In the genomic region with DNA sequence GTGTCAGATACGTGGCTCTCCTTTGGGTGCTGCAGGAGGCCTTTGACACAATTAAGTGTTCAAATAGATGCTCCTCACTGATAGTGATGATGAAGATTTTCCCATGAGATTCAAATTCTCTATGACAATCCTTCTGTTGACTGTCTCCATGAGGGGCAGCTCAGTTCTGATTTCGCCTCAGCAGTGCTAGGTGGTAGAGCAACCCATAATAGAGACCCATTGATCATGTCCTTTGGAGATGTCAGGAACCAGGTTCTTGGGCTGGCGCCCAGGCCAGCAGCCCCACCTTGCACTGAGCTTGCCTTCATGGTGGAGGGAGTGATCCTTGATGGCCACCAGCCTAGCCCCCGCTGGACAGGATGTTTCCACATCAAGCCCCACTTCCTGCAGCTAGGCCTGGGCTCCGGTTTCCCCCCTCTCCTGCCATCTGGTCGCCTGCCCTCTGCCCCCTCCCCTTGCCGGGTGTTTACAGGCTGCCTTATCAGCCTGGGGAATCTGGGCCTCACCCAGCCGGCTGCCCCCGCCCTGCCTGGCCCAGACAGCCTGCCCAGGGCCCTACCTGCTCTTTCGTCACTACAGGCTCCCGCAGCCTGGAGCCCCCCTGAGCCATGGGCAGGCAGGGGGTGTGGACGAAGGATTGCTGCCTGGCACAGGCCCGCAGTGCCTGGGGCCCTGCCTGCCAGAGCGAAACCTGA, we compare ENCODE assay signal across 1 cellular context.
TF ChIP-seq lines count a peak whose summit lies in the region.

No MANE protein-coding gene starts in this region.

TF ChIP-seq in HepG2, 621 proteins besides CTCF, POLR2A, EP300 and RAD21 (continued from another document and continues in another):
- TF ChIP-seq, protein P1, sequence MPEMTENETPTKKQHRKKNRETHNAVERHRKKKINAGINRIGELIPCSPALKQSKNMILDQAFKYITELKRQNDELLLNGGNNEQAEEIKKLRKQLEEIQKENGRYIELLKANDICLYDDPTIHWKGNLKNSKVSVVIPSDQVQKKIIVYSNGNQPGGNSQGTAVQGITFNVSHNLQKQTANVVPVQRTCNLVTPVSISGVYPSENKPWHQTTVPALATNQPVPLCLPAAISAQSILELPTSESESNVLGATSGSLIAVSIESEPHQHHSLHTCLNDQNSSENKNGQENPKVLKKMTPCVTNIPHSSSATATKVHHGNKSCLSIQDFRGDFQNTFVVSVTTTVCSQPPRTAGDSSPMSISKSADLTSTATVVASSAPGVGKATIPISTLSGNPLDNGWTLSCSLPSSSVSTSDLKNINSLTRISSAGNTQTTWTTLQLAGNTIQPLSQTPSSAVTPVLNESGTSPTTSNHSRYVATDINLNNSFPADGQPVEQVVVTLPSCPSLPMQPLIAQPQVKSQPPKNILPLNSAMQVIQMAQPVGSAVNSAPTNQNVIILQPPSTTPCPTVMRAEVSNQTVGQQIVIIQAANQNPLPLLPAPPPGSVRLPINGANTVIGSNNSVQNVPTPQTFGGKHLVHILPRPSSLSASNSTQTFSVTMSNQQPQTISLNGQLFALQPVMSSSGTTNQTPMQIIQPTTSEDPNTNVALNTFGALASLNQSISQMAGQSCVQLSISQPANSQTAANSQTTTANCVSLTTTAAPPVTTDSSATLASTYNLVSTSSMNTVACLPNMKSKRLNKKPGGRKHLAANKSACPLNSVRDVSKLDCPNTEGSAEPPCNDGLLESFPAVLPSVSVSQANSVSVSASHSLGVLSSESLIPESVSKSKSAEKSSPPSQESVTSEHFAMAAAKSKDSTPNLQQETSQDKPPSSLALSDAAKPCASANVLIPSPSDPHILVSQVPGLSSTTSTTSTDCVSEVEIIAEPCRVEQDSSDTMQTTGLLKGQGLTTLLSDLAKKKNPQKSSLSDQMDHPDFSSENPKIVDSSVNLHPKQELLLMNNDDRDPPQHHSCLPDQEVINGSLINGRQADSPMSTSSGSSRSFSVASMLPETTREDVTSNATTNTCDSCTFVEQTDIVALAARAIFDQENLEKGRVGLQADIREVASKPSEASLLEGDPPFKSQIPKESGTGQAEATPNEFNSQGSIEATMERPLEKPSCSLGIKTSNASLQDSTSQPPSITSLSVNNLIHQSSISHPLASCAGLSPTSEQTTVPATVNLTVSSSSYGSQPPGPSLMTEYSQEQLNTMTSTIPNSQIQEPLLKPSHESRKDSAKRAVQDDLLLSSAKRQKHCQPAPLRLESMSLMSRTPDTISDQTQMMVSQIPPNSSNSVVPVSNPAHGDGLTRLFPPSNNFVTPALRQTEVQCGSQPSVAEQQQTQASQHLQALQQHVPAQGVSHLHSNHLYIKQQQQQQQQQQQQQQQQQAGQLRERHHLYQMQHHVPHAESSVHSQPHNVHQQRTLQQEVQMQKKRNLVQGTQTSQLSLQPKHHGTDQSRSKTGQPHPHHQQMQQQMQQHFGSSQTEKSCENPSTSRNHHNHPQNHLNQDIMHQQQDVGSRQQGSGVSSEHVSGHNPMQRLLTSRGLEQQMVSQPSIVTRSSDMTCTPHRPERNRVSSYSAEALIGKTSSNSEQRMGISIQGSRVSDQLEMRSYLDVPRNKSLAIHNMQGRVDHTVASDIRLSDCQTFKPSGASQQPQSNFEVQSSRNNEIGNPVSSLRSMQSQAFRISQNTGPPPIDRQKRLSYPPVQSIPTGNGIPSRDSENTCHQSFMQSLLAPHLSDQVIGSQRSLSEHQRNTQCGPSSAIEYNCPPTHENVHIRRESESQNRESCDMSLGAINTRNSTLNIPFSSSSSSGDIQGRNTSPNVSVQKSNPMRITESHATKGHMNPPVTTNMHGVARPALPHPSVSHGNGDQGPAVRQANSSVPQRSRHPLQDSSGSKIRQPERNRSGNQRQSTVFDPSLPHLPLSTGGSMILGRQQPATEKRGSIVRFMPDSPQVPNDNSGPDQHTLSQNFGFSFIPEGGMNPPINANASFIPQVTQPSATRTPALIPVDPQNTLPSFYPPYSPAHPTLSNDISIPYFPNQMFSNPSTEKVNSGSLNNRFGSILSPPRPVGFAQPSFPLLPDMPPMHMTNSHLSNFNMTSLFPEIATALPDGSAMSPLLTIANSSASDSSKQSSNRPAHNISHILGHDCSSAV (CRISPR knock-in tag; IDR thresholded peaks at IDR 0.05; ENCODE audit: borderline replicate concordance): no peak
- TF ChIP-seq, protein P2, sequence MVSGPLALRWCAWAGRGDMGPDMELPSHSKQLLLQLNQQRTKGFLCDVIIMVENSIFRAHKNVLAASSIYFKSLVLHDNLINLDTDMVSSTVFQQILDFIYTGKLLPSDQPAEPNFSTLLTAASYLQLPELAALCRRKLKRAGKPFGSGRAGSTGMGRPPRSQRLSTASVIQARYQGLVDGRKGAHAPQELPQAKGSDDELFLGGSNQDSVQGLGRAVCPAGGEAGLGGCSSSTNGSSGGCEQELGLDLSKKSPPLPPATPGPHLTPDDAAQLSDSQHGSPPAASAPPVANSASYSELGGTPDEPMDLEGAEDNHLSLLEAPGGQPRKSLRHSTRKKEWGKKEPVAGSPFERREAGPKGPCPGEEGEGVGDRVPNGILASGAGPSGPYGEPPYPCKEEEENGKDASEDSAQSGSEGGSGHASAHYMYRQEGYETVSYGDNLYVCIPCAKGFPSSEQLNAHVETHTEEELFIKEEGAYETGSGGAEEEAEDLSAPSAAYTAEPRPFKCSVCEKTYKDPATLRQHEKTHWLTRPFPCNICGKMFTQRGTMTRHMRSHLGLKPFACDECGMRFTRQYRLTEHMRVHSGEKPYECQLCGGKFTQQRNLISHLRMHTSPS (CRISPR knock-in tag; IDR thresholded peaks at IDR 0.05; ENCODE audit: low read depth): peak; percentile 88
- TF ChIP-seq, protein P3, sequence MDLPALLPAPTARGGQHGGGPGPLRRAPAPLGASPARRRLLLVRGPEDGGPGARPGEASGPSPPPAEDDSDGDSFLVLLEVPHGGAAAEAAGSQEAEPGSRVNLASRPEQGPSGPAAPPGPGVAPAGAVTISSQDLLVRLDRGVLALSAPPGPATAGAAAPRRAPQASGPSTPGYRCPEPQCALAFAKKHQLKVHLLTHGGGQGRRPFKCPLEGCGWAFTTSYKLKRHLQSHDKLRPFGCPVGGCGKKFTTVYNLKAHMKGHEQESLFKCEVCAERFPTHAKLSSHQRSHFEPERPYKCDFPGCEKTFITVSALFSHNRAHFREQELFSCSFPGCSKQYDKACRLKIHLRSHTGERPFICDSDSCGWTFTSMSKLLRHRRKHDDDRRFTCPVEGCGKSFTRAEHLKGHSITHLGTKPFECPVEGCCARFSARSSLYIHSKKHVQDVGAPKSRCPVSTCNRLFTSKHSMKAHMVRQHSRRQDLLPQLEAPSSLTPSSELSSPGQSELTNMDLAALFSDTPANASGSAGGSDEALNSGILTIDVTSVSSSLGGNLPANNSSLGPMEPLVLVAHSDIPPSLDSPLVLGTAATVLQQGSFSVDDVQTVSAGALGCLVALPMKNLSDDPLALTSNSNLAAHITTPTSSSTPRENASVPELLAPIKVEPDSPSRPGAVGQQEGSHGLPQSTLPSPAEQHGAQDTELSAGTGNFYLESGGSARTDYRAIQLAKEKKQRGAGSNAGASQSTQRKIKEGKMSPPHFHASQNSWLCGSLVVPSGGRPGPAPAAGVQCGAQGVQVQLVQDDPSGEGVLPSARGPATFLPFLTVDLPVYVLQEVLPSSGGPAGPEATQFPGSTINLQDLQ (CRISPR knock-in tag; IDR thresholded peaks at IDR 0.05): no peak
- TF ChIP-seq TARDBP (CRISPR knock-in tag; IDR thresholded peaks at IDR 0.05) (no peak), TBP (CRISPR knock-in tag; IDR thresholded peaks at IDR 0.05) (no peak), ZNF180 (CRISPR knock-in tag; IDR thresholded peaks at IDR 0.05; ENCODE audit: borderline replicate concordance, low read depth) (no peak), FIP1L1 (IDR thresholded peaks at IDR 0.05; ENCODE audit: borderline replicate concordance, insufficient read depth, low read depth, low read length) (no peak), ZSCAN22 (CRISPR knock-in tag; IDR thresholded peaks at IDR 0.05) (no peak), GATA4 (IDR thresholded peaks at IDR 0.05; ENCODE audit: borderline replicate concordance, low read depth) (peak; percentile 24; the same call in 1 of the 2 replicates), ZNF333 (CRISPR knock-in tag; IDR thresholded peaks at IDR 0.05; ENCODE audit: borderline replicate concordance) (no peak), HNF4A (CRISPR knock-in tag; IDR thresholded peaks at IDR 0.05) (peak; percentile 21; the same call in 1 of the 2 replicates), ZNF766 (CRISPR knock-in tag; IDR thresholded peaks at IDR 0.05; ENCODE audit: borderline replicate concordance) (no peak), ZNF570 (CRISPR knock-in tag; IDR thresholded peaks at IDR 0.05; ENCODE audit: borderline replicate concordance) (no peak), ZNF547 (CRISPR knock-in tag; IDR thresholded peaks at IDR 0.05) (no peak), POLR2G (IDR thresholded peaks at IDR 0.05; ENCODE audit: low read depth, low read length) (no peak), SUZ12 (IDR thresholded peaks at IDR 0.05; ENCODE audit: low read depth, low read length) (no peak), ZNF652 (CRISPR knock-in tag; IDR thresholded peaks at IDR 0.05; ENCODE audit: borderline replicate concordance, low read depth) (no peak), NAIF1 (CRISPR knock-in tag; IDR thresholded peaks at IDR 0.05; ENCODE audit: borderline replicate concordance) (no peak), ZNF274 (CRISPR knock-in tag; IDR thresholded peaks at IDR 0.05) (no peak), NKX3-1 (CRISPR knock-in tag; IDR thresholded peaks at IDR 0.05) (no peak), NFKB2 (CRISPR knock-in tag; IDR thresholded peaks at IDR 0.05; ENCODE audit: borderline replicate concordance) (no peak), ZBTB1 (CRISPR knock-in tag; IDR thresholded peaks at IDR 0.05; ENCODE audit: borderline replicate concordance) (no peak)
- TF ChIP-seq, protein P4, sequence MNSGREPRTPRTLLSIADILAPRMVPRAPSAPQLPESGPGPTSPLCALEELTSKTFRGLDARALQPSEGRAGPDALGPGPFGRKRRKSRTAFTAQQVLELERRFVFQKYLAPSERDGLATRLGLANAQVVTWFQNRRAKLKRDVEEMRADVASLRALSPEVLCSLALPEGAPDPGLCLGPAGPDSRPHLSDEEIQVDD (CRISPR knock-in tag; IDR thresholded peaks at IDR 0.05; ENCODE audit: borderline replicate concordance): no peak
- TF ChIP-seq, protein P5, sequence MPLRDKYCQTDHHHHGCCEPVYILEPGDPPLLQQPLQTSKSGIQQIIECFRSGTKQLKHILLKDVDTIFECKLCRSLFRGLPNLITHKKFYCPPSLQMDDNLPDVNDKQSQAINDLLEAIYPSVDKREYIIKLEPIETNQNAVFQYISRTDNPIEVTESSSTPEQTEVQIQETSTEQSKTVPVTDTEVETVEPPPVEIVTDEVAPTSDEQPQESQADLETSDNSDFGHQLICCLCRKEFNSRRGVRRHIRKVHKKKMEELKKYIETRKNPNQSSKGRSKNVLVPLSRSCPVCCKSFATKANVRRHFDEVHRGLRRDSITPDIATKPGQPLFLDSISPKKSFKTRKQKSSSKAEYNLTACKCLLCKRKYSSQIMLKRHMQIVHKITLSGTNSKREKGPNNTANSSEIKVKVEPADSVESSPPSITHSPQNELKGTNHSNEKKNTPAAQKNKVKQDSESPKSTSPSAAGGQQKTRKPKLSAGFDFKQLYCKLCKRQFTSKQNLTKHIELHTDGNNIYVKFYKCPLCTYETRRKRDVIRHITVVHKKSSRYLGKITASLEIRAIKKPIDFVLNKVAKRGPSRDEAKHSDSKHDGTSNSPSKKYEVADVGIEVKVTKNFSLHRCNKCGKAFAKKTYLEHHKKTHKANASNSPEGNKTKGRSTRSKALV (CRISPR knock-in tag; IDR thresholded peaks at IDR 0.05): no peak
- TF ChIP-seq, protein P6, sequence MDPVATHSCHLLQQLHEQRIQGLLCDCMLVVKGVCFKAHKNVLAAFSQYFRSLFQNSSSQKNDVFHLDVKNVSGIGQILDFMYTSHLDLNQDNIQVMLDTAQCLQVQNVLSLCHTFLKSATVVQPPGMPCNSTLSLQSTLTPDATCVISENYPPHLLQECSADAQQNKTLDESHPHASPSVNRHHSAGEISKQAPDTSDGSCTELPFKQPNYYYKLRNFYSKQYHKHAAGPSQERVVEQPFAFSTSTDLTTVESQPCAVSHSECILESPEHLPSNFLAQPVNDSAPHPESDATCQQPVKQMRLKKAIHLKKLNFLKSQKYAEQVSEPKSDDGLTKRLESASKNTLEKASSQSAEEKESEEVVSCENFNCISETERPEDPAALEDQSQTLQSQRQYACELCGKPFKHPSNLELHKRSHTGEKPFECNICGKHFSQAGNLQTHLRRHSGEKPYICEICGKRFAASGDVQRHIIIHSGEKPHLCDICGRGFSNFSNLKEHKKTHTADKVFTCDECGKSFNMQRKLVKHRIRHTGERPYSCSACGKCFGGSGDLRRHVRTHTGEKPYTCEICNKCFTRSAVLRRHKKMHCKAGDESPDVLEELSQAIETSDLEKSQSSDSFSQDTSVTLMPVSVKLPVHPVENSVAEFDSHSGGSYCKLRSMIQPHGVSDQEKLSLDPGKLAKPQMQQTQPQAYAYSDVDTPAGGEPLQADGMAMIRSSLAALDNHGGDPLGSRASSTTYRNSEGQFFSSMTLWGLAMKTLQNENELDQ (CRISPR knock-in tag; IDR thresholded peaks at IDR 0.05; ENCODE audit: borderline replicate concordance): no peak
- TF ChIP-seq, protein P7, sequence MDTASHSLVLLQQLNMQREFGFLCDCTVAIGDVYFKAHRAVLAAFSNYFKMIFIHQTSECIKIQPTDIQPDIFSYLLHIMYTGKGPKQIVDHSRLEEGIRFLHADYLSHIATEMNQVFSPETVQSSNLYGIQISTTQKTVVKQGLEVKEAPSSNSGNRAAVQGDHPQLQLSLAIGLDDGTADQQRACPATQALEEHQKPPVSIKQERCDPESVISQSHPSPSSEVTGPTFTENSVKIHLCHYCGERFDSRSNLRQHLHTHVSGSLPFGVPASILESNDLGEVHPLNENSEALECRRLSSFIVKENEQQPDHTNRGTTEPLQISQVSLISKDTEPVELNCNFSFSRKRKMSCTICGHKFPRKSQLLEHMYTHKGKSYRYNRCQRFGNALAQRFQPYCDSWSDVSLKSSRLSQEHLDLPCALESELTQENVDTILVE (CRISPR knock-in tag; IDR thresholded peaks at IDR 0.05): no peak
- TF ChIP-seq, protein P8, sequence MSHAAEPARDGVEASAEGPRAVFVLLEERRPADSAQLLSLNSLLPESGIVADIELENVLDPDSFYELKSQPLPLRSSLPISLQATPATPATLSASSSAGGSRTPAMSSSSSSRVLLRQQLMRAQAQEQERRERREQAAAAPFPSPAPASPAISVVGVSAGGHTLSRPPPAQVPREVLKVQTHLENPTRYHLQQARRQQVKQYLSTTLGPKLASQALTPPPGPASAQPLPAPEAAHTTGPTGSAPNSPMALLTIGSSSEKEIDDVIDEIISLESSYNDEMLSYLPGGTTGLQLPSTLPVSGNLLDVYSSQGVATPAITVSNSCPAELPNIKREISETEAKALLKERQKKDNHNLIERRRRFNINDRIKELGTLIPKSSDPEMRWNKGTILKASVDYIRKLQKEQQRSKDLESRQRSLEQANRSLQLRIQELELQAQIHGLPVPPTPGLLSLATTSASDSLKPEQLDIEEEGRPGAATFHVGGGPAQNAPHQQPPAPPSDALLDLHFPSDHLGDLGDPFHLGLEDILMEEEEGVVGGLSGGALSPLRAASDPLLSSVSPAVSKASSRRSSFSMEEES (CRISPR knock-in tag; IDR thresholded peaks at IDR 0.05): no peak
- TF ChIP-seq, protein P9, sequence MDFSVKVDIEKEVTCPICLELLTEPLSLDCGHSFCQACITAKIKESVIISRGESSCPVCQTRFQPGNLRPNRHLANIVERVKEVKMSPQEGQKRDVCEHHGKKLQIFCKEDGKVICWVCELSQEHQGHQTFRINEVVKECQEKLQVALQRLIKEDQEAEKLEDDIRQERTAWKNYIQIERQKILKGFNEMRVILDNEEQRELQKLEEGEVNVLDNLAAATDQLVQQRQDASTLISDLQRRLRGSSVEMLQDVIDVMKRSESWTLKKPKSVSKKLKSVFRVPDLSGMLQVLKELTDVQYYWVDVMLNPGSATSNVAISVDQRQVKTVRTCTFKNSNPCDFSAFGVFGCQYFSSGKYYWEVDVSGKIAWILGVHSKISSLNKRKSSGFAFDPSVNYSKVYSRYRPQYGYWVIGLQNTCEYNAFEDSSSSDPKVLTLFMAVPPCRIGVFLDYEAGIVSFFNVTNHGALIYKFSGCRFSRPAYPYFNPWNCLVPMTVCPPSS (IDR thresholded peaks at IDR 0.05): no peak
